ENCODE assay signal across 1 cellular context in genomic region chr5:68932830-68933434, GRCh38.
TF ChIP-seq lines count a peak whose summit lies in the region.

No MANE protein-coding gene starts in this region.

TF ChIP-seq in GM12878, 131 proteins besides CTCF, POLR2A, EP300 and RAD21:
- no peak for TF ChIP-seq IRF3 (IDR thresholded peaks at IDR 0.05)
- TF ChIP-seq RBBP5 (conservative IDR thresholded peaks at IDR 0.05): no peak
- TF ChIP-seq NRF1 (conservative IDR thresholded peaks at IDR 0.05; ENCODE audit: low read depth, low read length): no peak
- no peak for TF ChIP-seq ETV6 (conservative IDR thresholded peaks at IDR 0.05 in 1 of 2, IDR thresholded peaks at IDR 0.05 in 1 of 2; ENCODE audit: borderline replicate concordance in 1 of 2, low read depth in 1 of 2)
- TF ChIP-seq NR2F1 (conservative IDR thresholded peaks at IDR 0.05): no peak
- no peak for TF ChIP-seq PAX5 (IDR thresholded peaks at IDR 0.05; ENCODE audit: borderline replicate concordance, low read depth, low read length)
- TF ChIP-seq TCF3 (IDR thresholded peaks at IDR 0.05; ENCODE audit: borderline replicate concordance, insufficient read depth, low read depth, low read length): no peak
- peak; percentile 93 for TF ChIP-seq CBX5 (IDR thresholded peaks at IDR 0.05; ENCODE audit: low read depth)
- no peak for TF ChIP-seq ZZZ3 (IDR thresholded peaks at IDR 0.05; ENCODE audit: control insufficient read depth, insufficient read length, low read depth)
- TF ChIP-seq, protein P1, sequence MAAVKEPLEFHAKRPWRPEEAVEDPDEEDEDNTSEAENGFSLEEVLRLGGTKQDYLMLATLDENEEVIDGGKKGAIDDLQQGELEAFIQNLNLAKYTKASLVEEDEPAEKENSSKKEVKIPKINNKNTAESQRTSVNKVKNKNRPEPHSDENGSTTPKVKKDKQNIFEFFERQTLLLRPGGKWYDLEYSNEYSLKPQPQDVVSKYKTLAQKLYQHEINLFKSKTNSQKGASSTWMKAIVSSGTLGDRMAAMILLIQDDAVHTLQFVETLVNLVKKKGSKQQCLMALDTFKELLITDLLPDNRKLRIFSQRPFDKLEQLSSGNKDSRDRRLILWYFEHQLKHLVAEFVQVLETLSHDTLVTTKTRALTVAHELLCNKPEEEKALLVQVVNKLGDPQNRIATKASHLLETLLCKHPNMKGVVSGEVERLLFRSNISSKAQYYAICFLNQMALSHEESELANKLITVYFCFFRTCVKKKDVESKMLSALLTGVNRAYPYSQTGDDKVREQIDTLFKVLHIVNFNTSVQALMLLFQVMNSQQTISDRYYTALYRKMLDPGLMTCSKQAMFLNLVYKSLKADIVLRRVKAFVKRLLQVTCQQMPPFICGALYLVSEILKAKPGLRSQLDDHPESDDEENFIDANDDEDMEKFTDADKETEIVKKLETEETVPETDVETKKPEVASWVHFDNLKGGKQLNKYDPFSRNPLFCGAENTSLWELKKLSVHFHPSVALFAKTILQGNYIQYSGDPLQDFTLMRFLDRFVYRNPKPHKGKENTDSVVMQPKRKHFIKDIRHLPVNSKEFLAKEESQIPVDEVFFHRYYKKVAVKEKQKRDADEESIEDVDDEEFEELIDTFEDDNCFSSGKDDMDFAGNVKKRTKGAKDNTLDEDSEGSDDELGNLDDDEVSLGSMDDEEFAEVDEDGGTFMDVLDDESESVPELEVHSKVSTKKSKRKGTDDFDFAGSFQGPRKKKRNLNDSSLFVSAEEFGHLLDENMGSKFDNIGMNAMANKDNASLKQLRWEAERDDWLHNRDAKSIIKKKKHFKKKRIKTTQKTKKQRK (IDR thresholded peaks at IDR 0.05; ENCODE audit: low read depth, low read length): peak; percentile 89
- no peak for TF ChIP-seq SMAD1 (IDR thresholded peaks at IDR 0.05; ENCODE audit: low read depth, partially characterized antibody)
- TF ChIP-seq SUZ12 (IDR thresholded peaks at IDR 0.05; ENCODE audit: unreplicated experiment): no peak
- no peak for TF ChIP-seq IRF4 (IDR thresholded peaks at IDR 0.05; ENCODE audit: low read depth, low read length)
- no peak for TF ChIP-seq RB1 (IDR thresholded peaks at IDR 0.05; ENCODE audit: borderline replicate concordance)
- TF ChIP-seq, protein P2, sequence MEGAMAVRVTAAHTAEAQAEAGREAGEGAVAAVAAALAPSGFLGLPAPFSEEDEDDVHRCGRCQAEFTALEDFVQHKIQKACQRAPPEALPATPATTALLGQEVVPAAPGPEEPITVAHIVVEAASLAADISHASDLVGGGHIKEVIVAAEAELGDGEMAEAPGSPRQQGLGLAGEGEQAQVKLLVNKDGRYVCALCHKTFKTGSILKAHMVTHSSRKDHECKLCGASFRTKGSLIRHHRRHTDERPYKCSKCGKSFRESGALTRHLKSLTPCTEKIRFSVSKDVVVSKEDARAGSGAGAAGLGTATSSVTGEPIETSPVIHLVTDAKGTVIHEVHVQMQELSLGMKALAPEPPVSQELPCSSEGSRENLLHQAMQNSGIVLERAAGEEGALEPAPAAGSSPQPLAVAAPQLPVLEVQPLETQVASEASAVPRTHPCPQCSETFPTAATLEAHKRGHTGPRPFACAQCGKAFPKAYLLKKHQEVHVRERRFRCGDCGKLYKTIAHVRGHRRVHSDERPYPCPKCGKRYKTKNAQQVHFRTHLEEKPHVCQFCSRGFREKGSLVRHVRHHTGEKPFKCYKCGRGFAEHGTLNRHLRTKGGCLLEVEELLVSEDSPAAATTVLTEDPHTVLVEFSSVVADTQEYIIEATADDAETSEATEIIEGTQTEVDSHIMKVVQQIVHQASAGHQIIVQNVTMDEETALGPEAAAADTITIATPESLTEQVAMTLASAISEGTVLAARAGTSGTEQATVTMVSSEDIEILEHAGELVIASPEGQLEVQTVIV (IDR thresholded peaks at IDR 0.05; ENCODE audit: borderline replicate concordance, partially characterized antibody): no peak
- TF ChIP-seq JUNB (IDR thresholded peaks at IDR 0.05): no peak
- TF ChIP-seq ZNF207 (IDR thresholded peaks at IDR 0.05; ENCODE audit: borderline replicate concordance): no peak
- peak; percentile 60; the same call in 1 of the 2 replicates for TF ChIP-seq YY1 (IDR thresholded peaks at IDR 0.05; ENCODE audit: low read depth, low read length)
- no peak for TF ChIP-seq NFYA (IDR thresholded peaks at IDR 0.05; ENCODE audit: borderline replicate concordance, low read depth, low read length)
- no peak for TF ChIP-seq MAX (IDR thresholded peaks at IDR 0.05; ENCODE audit: low read depth, low read length)
- no peak for TF ChIP-seq ZNF24 (IDR thresholded peaks at IDR 0.05)
- TF ChIP-seq MYB (IDR thresholded peaks at IDR 0.05; ENCODE audit: borderline replicate concordance, low read depth, low read length): no peak
- no peak for TF ChIP-seq ZNF622 (IDR thresholded peaks at IDR 0.05)
- TF ChIP-seq RFX5 (IDR thresholded peaks at IDR 0.05; ENCODE audit: low read depth, low read length): no peak
- TF ChIP-seq FOXM1 (IDR thresholded peaks at IDR 0.05; ENCODE audit: low read depth, low read length): no peak
